ENCODE assay signal across 8 cellular contexts in the genomic region with DNA sequence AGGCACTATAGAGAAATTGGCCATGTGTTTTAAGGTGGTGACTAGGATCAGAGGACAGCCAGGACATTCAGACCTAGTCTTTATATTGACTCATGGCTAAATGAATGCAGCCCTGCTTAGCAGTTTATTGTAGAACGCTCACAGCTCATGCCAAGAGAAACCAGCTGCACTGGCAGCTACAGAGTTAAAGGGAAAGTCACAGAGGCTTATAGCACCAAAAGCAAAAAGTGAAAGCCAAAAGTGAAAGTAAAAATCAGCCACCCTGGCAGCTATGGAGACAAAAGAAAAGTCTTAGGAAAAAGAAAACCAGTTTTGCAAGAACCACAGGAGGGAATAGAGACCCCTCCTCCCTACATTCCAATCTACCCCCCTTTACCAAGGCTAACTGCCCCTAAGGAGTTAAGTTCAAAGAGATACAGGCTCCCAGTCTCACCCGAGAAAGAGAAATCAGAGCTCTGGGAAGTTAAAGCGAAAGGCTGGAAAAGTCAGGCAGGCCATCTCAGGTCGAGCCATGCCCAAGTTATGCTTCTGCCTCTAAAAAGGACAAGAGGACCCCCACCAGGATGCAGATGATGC.
DNase-seq lines count a peak whose midpoint lies in the region; ATAC-seq and TF ChIP-seq lines count a peak whose summit lies in the region.

No MANE protein-coding gene starts in this region.

- H3K4ac ChIP-seq in trophoblast cell (ENCODE audit: low read depth, low read length), result no peak overlapping the region

- no peak overlapping the region for H2AK5ac ChIP-seq in trophoblast cell (ENCODE audit: low read length)

- H4K12ac ChIP-seq in trophoblast cell (ENCODE audit: low read depth, low read length), result no peak overlapping the region

- H3K36me3 Mint-ChIP-seq in stimulated activated naive CD8-positive, alpha-beta T cell treated with anti-CD3 and anti-CD28 coated beads, Interleukin-15, Interleukin-2, amounts not matched to agents 100 ng/mL and 50 ng/mL, for 24 hours (ENCODE audit: low read depth), result no peaks in the 10 kb centered on the region

- H3K18ac ChIP-seq in trophoblast cell (ENCODE audit: low read length), result no peak overlapping the region

- H2BK5ac ChIP-seq in trophoblast cell (ENCODE audit: low read depth, low read length, poor library complexity), result peak overlapping the region; percentile 54

- WGBS in trophoblast cell (ENCODE audit: extremely low coverage, insufficient coverage, insufficient read length), result no CpG with 5 or more reads among the region's 4 CpGs

- H2BK120ac ChIP-seq in trophoblast cell (ENCODE audit: insufficient read depth, low read length, poor library complexity), result peak overlapping the region; percentile 47

- no peak overlapping the region for H4K8ac ChIP-seq in trophoblast cell (ENCODE audit: low read depth, low read length)

- H3K4me2 ChIP-seq in trophoblast cell (ENCODE audit: low read length), result peak overlapping the region; percentile 61

- H3K27ac Mint-ChIP-seq in stimulated activated naive CD8-positive, alpha-beta T cell treated with anti-CD3 and anti-CD28 coated beads, Interleukin-15, Interleukin-2, amounts not matched to agents 100 ng/mL and 50 ng/mL, for 24 hours, result peak overlapping the region; percentile 71

- no peak overlapping the region for H3K23ac ChIP-seq in trophoblast cell (ENCODE audit: low read length)

- H3K27ac ChIP-seq in VCaP, result peak overlapping the region; percentile 81
- H3K27ac ChIP-seq in foreskin keratinocyte, result no peak overlapping the region
- H3K27ac ChIP-seq in trophoblast cell (ENCODE audit: low read depth, low read length), result peak overlapping the region; percentile 87

- DNase-seq in stimulated activated naive CD8-positive, alpha-beta T cell treated with anti-CD3 and anti-CD28 coated beads, Interleukin-15, Interleukin-2, amounts not matched to agents 100 U/mL and 50 U/mL, for 24 hours, result no peak
- DNase-seq in foreskin keratinocyte (peak; percentile 8 to 32), trophoblast cell (peak in 1 of 2 donors; percentile 55), T1000 (lab: John Stamatoyannopoulos, UW) (no peak)

- peaks cover 20% of the 10 kb centered on the region for H3K4me1 Mint-ChIP-seq in stimulated activated naive CD8-positive, alpha-beta T cell treated with anti-CD3 and anti-CD28 coated beads, Interleukin-15, Interleukin-2, amounts not matched to agents 100 ng/mL and 50 ng/mL, for 24 hours (ENCODE audit: low read depth)

- no peaks in the 10 kb centered on the region for H3K9me3 ChIP-seq in trophoblast cell (ENCODE audit: insufficient read depth, low read depth, low read length)

- no peak overlapping the region for H2AFZ ChIP-seq in trophoblast cell (ENCODE audit: insufficient read depth, low read length, poor library complexity)

- no peak for ATAC-seq in stimulated activated naive CD8-positive, alpha-beta T cell treated with anti-CD3 and anti-CD28 coated beads, Interleukin-15, Interleukin-2, amounts not matched to agents 100 U/mL and 50 U/mL, for 24 hours
- no peak for ATAC-seq in foreskin keratinocyte
- no peak for ATAC-seq in GM18505 (IDR thresholded peaks at IDR 0.05; ENCODE audit: unreplicated experiment)
- ATAC-seq in GM21526 (IDR thresholded peaks at IDR 0.05; ENCODE audit: low FRiP score, unreplicated experiment), result no peak

- no peaks in the 10 kb centered on the region for H3K27me3 Mint-ChIP-seq in stimulated activated naive CD8-positive, alpha-beta T cell treated with anti-CD3 and anti-CD28 coated beads, Interleukin-15, Interleukin-2, amounts not matched to agents 100 ng/mL and 50 ng/mL, for 24 hours

- no peak overlapping the region for H3K9ac ChIP-seq in trophoblast cell (ENCODE audit: low read length)

- TF ChIP-seq POLR2A in GM18505 (IDR thresholded peaks at IDR 0.05; ENCODE audit: borderline replicate concordance, extremely low read depth, insufficient read depth, insufficient read length), result no peak

- no peak overlapping the region for H2BK12ac ChIP-seq in trophoblast cell (ENCODE audit: low read length)

- TF ChIP-seq CTCF in VCaP (conservative IDR thresholded peaks at IDR 0.05), result no peak
- no peak for TF ChIP-seq CTCF in foreskin keratinocyte (conservative IDR thresholded peaks at IDR 0.05)

- no peaks in the 10 kb centered on the region for H3K9me3 Mint-ChIP-seq in stimulated activated naive CD8-positive, alpha-beta T cell treated with anti-CD3 and anti-CD28 coated beads, Interleukin-15, Interleukin-2, amounts not matched to agents 100 ng/mL and 50 ng/mL, for 24 hours

- H4K91ac ChIP-seq in trophoblast cell (ENCODE audit: low read depth, low read length), result peak overlapping the region; percentile 61

- H3K36me3 ChIP-seq in trophoblast cell (ENCODE audit: control insufficient read depth in 1 of 2, insufficient read depth in 2 of 2, low read length in 2 of 2), result no peaks in the 10 kb centered on the region

- H3K79me2 ChIP-seq in trophoblast cell (ENCODE audit: control insufficient read depth, insufficient read depth, low read length, poor library complexity), result peaks cover 2% of the 10 kb centered on the region

- peaks cover 4% of the 10 kb centered on the region for H3K79me1 ChIP-seq in trophoblast cell (ENCODE audit: low read length)

- H3K14ac ChIP-seq in trophoblast cell (ENCODE audit: low read length), result no peak overlapping the region

- no peaks in the 10 kb centered on the region for H3K27me3 ChIP-seq in foreskin keratinocyte
- no peaks in the 10 kb centered on the region for H3K27me3 ChIP-seq in trophoblast cell (ENCODE audit: insufficient read depth, low read length)

- no peak overlapping the region for H3K4me3 ChIP-seq in trophoblast cell (ENCODE audit: low read depth, low read length)

- H3K4me1 ChIP-seq in foreskin keratinocyte (no peaks in the 10 kb centered on the region), trophoblast cell (ENCODE audit: control insufficient read depth in 1 of 2, insufficient read depth in 2 of 2, low read length in 2 of 2) (peaks cover 12 to 19% of the 10 kb centered on the region in 2 experiments)

- peak overlapping the region; percentile 82 for H3K4me3 Mint-ChIP-seq in stimulated activated naive CD8-positive, alpha-beta T cell treated with anti-CD3 and anti-CD28 coated beads, Interleukin-15, Interleukin-2, amounts not matched to agents 100 ng/mL and 50 ng/mL, for 24 hours

Comparison
In these comparisons a context has a peak if more than half of its experiments do, and no peak if none do; other contexts are left out.
1. DNase-seq: peak in foreskin keratinocyte (2 of 2); none in stimulated activated naive CD8-positive, alpha-beta T cell treated with anti-CD3 and anti-CD28 coated beads, Interleukin-15, Interleukin-2, amounts not matched to agents 100 U/mL and 50 U/mL, for 24 hours (single experiment) and T1000 (single experiment).